In the genomic region with DNA sequence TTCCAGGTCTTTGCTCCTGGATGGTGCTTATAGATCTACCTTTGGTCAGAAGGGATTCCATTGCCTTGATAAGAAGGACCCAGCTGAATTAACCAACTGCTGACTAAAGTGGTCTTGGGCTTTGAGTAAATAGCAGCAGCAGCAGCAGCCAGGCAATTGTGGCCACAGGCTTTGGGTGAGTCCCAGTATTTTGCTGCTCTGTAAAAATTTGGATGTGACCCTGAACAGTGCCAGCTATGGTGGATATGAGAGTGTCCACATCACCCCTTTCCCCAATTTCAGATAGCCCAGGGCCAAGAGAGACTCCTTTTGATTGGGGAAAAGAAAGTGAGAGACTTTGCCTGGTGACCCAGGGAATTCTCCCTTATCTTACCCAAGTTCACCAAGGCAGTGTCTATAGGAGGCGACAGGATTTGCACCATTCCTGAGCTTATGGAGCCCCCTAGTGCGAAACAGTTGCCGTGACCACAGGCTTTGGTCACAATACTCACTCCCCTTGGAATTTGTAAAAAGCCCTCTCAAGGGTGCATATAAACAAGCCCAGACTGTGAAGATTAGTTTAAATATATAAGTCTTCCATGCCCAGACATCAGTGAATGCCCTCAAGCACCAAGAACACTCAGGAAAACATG, we compare ENCODE assay signal across 8 cellular contexts.
DNase-seq lines count a peak whose midpoint lies in the region; ATAC-seq and TF ChIP-seq lines count a peak whose summit lies in the region.

No MANE protein-coding gene starts in this region.

- CTCF ChIA-PET in SK-N-SH (lab: Yijun Ruan, JAX), result interaction anchor here (0.6 to 3.3 kb wide), 9 partner anchors 9 to 528 kb away, joined by 3 to 38 read pairs (median 4); no protein-coding TSS in a partner anchor

- POLR2A ChIA-PET in SK-N-SH (lab: Yijun Ruan, JAX), result no interaction called here

- H3K79me2 ChIP-seq in SK-N-SH (ENCODE audit: insufficient read depth), result no peaks in the 10 kb centered on the region

- DNase-seq in SK-N-SH, result peak; percentile 12
- DNase-seq in iPS DF 6.9 (ENCODE audit: low read depth, low spot score), result peak; percentile 52
- no peak for DNase-seq in NCI-H2171 treated with DMSO at 0.1 percent for 48 hours (lab: John Stamatoyannopoulos, UW)
- DNase-seq in activated gamma-delta T cell (lab: John Stamatoyannopoulos, UW), result no peak
- no peak for DNase-seq in kidney glomerular epithelial cell (lab: John Stamatoyannopoulos, UW)

- peak; percentile 74 for TF ChIP-seq RAD21 in SK-N-SH (IDR thresholded peaks at IDR 0.05; ENCODE audit: low read length)

- no peak overlapping the region for H2AFZ ChIP-seq in SK-N-SH (ENCODE audit: low read depth)

- no peak overlapping the region for H3K27ac ChIP-seq in 22Rv1
- no peak overlapping the region for H3K27ac ChIP-seq in SK-N-SH (ENCODE audit: low read depth in 2 of 2, low read length in 1 of 2)
- no peak overlapping the region for H3K27ac ChIP-seq in iPS DF 6.9 (ENCODE audit: low read length)

- no peak overlapping the region for H3K9ac ChIP-seq in SK-N-SH

- H3K9me3 ChIP-seq in SK-N-SH (peaks cover 2% of the 10 kb centered on the region; the same call in 1 of the 2 replicates), iPS DF 6.9 (ENCODE audit: control insufficient read depth, insufficient read depth, low read length) (no peaks in the 10 kb centered on the region)

- no peak for TF ChIP-seq EP300 in SK-N-SH (IDR thresholded peaks at IDR 0.05; ENCODE audit: borderline replicate concordance in 1 of 2, low read depth in 1 of 2, low read length in 1 of 2)

- H3K27me3 ChIP-seq in SK-N-SH (ENCODE audit: insufficient read depth) (no peaks in the 10 kb centered on the region), iPS DF 6.9 (ENCODE audit: control insufficient read depth, insufficient read depth, low read length) (no peaks in the 10 kb centered on the region)

- ATAC-seq in GM18861 (IDR thresholded peaks at IDR 0.05; ENCODE audit: unreplicated experiment), result peak; percentile 73
- ATAC-seq in HG03442 (IDR thresholded peaks at IDR 0.05; ENCODE audit: unreplicated experiment), result peak; percentile 67

- no peaks in the 10 kb centered on the region for H3K9me2 ChIP-seq in SK-N-SH

- H3K4me3 ChIP-seq in SK-N-SH (ENCODE audit: low read depth in 2 of 2, low read length in 1 of 2) (peak overlapping the region in 1 of 2 experiments; percentile 40; a peak in 1 of 4 replicates), iPS DF 6.9 (ENCODE audit: low read length) (no peak overlapping the region)

- H3K4me1 ChIP-seq in SK-N-SH (ENCODE audit: control insufficient read depth in 1 of 2, insufficient read depth in 2 of 2, low read depth in 1 of 2, low read length in 1 of 2) (no peaks in the 10 kb centered on the region), iPS DF 6.9 (ENCODE audit: control insufficient read depth, insufficient read depth, low read length) (0 out of 2 replicates have a peak, but pooled peaks cover 1% of the 10 kb centered on the region)

- H3K36me3 ChIP-seq in SK-N-SH (replicated peaks in 1 of 2; ENCODE audit: control insufficient read depth in 1 of 2, insufficient read depth in 2 of 2, low read length in 1 of 2) (no peaks in the 10 kb centered on the region), iPS DF 6.9 (ENCODE audit: control insufficient read depth, insufficient read depth, low read length) (no peaks in the 10 kb centered on the region)

- H4K20me1 ChIP-seq in SK-N-SH (ENCODE audit: insufficient read depth), result no peaks in the 10 kb centered on the region

- 7% methylated on average over 2 of the region's 3 CpGs for WGBS in SK-N-SH (ENCODE audit: low lambda C conversion rate)
- WGBS in iPS DF 6.9 (ENCODE audit: insufficient coverage, insufficient read length), result no CpG with 5 or more reads among the region's 3 CpGs

- H3K4me2 ChIP-seq in SK-N-SH, result no peak overlapping the region

- TF ChIP-seq CTCF in 22Rv1 (IDR thresholded peaks at IDR 0.05) (peak; percentile 70), SK-N-SH (IDR thresholded peaks at IDR 0.05) (peak; percentile 50)

- no peaks in the 10 kb centered on the region for H3F3A ChIP-seq in SK-N-SH (replicated peaks; ENCODE audit: insufficient read depth)

TF ChIP-seq in SK-N-SH, 30 proteins besides CTCF, POLR2A, EP300 and RAD21:
- TF ChIP-seq GABPA (IDR thresholded peaks at IDR 0.05; ENCODE audit: low read depth), result no peak
- TF ChIP-seq FOXM1 (IDR thresholded peaks at IDR 0.05; ENCODE audit: low read depth), result no peak
- peak; percentile 42; the same call in 1 of the 2 replicates for TF ChIP-seq SMC3 (IDR thresholded peaks at IDR 0.05; ENCODE audit: low read depth, low read length)
- TF ChIP-seq MEF2A (IDR thresholded peaks at IDR 0.05; ENCODE audit: borderline replicate concordance, low read depth), result no peak
- no peak for TF ChIP-seq RFX5 (IDR thresholded peaks at IDR 0.05; ENCODE audit: low read length)
- TF ChIP-seq, protein P1, sequence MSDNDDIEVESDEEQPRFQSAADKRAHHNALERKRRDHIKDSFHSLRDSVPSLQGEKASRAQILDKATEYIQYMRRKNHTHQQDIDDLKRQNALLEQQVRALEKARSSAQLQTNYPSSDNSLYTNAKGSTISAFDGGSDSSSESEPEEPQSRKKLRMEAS (IDR thresholded peaks at IDR 0.05; ENCODE audit: low read depth), result no peak
- TF ChIP-seq MXI1 (IDR thresholded peaks at IDR 0.05; ENCODE audit: low read depth, low read length), result no peak
- TF ChIP-seq, protein P2, sequence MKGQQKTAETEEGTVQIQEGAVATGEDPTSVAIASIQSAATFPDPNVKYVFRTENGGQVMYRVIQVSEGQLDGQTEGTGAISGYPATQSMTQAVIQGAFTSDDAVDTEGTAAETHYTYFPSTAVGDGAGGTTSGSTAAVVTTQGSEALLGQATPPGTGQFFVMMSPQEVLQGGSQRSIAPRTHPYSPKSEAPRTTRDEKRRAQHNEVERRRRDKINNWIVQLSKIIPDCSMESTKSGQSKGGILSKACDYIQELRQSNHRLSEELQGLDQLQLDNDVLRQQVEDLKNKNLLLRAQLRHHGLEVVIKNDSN (IDR thresholded peaks at IDR 0.05; ENCODE audit: borderline replicate concordance, low read depth), result no peak
- TF ChIP-seq RCOR1 (IDR thresholded peaks at IDR 0.05; ENCODE audit: low read length), result no peak
TF ChIP-seq in SK-N-SH: peak in this region for 1.

Comparison
In these comparisons a context has a peak if more than half of its experiments do, and no peak if none do; other contexts are left out.
1. DNase-seq: peak in SK-N-SH (single experiment) and iPS DF 6.9 (single experiment); none in NCI-H2171 treated with DMSO at 0.1 percent for 48 hours (single experiment), activated gamma-delta T cell (single experiment) and kidney glomerular epithelial cell (single experiment).